In genomic region chr4:125365731-125366130, GRCh38 we compare ENCODE assay signal across 24 cellular contexts.
"Had no signal": no experiment of that assay in that cellular context is flagged by ENCODE, and none has a peak within 500 bp of the region (broad histone marks: within the 10 kb centered on the region; RNA-seq: fewer than 3 reads in every experiment).

No MANE protein-coding gene starts in this region.

- H3K27ac Mint-ChIP-seq: naive thymus-derived CD8-positive, alpha-beta T cell; nephron; stimulated activated memory B cell treated with anti-CD40 and anti-IgM and Interleukin-4, amounts not matched to agents 10 μg/mL and 1 μg/mL and 100 μg/mL, for 72 hours; stimulated activated naive CD8-positive, alpha-beta T cell treated with anti-CD3 and anti-CD28 coated beads, Interleukin-15, amount 100 ng/mL, for 72 hours; type B pancreatic cell had no signal

- H3K4me3 Mint-ChIP-seq: naive thymus-derived CD8-positive, alpha-beta T cell; nephron; neural crest cell; stimulated activated memory B cell treated with anti-CD40 and anti-IgM and Interleukin-4, amounts not matched to agents 10 μg/mL and 1 μg/mL and 100 μg/mL, for 72 hours; stimulated activated naive CD8-positive, alpha-beta T cell treated with anti-CD3 and anti-CD28 coated beads, Interleukin-15, amount 100 ng/mL, for 72 hours; type B pancreatic cell had no signal

- H3K27me3 Mint-ChIP-seq: naive thymus-derived CD8-positive, alpha-beta T cell; stimulated activated memory B cell treated with anti-CD40 and anti-IgM and Interleukin-4, amounts not matched to agents 10 μg/mL and 1 μg/mL and 100 μg/mL, for 72 hours; stimulated activated naive CD8-positive, alpha-beta T cell treated with anti-CD3 and anti-CD28 coated beads, Interleukin-15, amount 100 ng/mL, for 72 hours; type B pancreatic cell had no signal

- H3K9me3 Mint-ChIP-seq: stimulated activated naive CD8-positive, alpha-beta T cell treated with anti-CD3 and anti-CD28 coated beads, Interleukin-15, amount 100 ng/mL, for 72 hours; type B pancreatic cell had no signal

- ATAC-seq: left cardiac atrium; left lobe of liver; lower lobe of right lung; naive thymus-derived CD8-positive, alpha-beta T cell; pancreas; psoas muscle; right lobe of liver; stimulated activated memory B cell treated with anti-CD40 and anti-IgM and Interleukin-4, amounts not matched to agents 10 μg/mL and 1 μg/mL and 100 μg/mL, for 72 hours; stimulated activated naive CD8-positive, alpha-beta T cell treated with anti-CD3 and anti-CD28 coated beads, Interleukin-15, amount 100 ng/mL, for 72 hours had no signal

- DNase-seq: islet precursor cell; kidney glomerular epithelial cell; left cardiac atrium; lower lobe of right lung; mammary epithelial cell; mesendoderm; naive thymus-derived CD8-positive, alpha-beta T cell; nucleus accumbens; psoas muscle; right lobe of liver; stimulated activated CD4-positive, alpha-beta T cell treated with anti-CD3 and anti-CD28 coated beads, Interleukin-1b, Interleukin-23, amount 100 ng/mL, for 48 hours; stimulated activated CD4-positive, alpha-beta T cell treated with anti-CD3 and anti-CD28 coated beads, Interleukin-2, amount 100 ng/mL, for 48 hours; stimulated activated CD4-positive, alpha-beta T cell treated with anti-CD3 and anti-CD28 coated beads, Interleukin-4, amount 100 ng/mL, for 4 hours; stimulated activated CD8-positive, alpha-beta memory T cell treated with anti-CD3 and anti-CD28 coated beads, Interleukin-4, amount 100 ng/mL, for 48 hours; stimulated activated naive CD4-positive, alpha-beta T cell treated with Interleukin-2 at 50 U/mL for 16 hours; stimulated activated naive CD8-positive, alpha-beta T cell treated with anti-CD3 and anti-CD28 coated beads, Interleukin-15, amount 100 ng/mL, for 72 hours; substantia nigra; uterus had no signal

- H3K4me1 Mint-ChIP-seq: naive thymus-derived CD8-positive, alpha-beta T cell; neural crest cell; stimulated activated memory B cell treated with anti-CD40 and anti-IgM and Interleukin-4, amounts not matched to agents 10 μg/mL and 1 μg/mL and 100 μg/mL, for 72 hours; stimulated activated naive CD8-positive, alpha-beta T cell treated with anti-CD3 and anti-CD28 coated beads, Interleukin-15, amount 100 ng/mL, for 72 hours had no signal

- H3K36me3 Mint-ChIP-seq: naive thymus-derived CD8-positive, alpha-beta T cell; stimulated activated memory B cell treated with anti-CD40 and anti-IgM and Interleukin-4, amounts not matched to agents 10 μg/mL and 1 μg/mL and 100 μg/mL, for 72 hours; type B pancreatic cell had no signal
